Comparison of ENCODE assay signal across 5 cellular contexts in genomic region chr9:115425614-115426013, GRCh38.
"Had no signal": no experiment of that assay in that cellular context is flagged by ENCODE, and none has a peak within 500 bp of the region (broad histone marks: within the 10 kb centered on the region; RNA-seq: fewer than 3 reads in every experiment).

No MANE protein-coding gene starts in this region.

- H3K4me1 Mint-ChIP-seq: GM23338, H9 had no signal

- ATAC-seq: GM23338, K562 had no signal

- DNase-seq: H9, HCEC 1CT, IMR-90 had no signal

- H3K4me3 ChIP-seq: GM23338, K562 had no signal

- H3K27ac Mint-ChIP-seq: GM23338, H9 had no signal

- H3K4me3 Mint-ChIP-seq: GM23338, H9 had no signal
